Comparison of ENCODE assay signal across 17 cellular contexts in genomic region chrX:75642811-75643361, GRCh38.
"Had no signal": no experiment of that assay in that cellular context is flagged by ENCODE, and none has a peak within 500 bp of the region (broad histone marks: within the 10 kb centered on the region; RNA-seq: fewer than 3 reads in every experiment).

No MANE protein-coding gene starts in this region.

- H3K4me3 Mint-ChIP-seq: activated naive CD4-positive, alpha-beta T cell treated with anti-CD3 and anti-CD28 coated beads, Interleukin-2, amount 10 ng/mL, durations not matched to agents 7 days and 5 days; activated naive CD8-positive, alpha-beta T cell treated with anti-CD3 and anti-CD28 coated beads, Interleukin-2, amount 50 U/mL, for 24 hours; activated T-cell treated with anti-CD3 and anti-CD28 coated beads, Interleukin-2, amount 50 U/mL, for 24 hours; natural killer cell treated with Interleukin-12 subunit alpha and Interleukin-12 subunit beta and Interleukin-15 and Interleukin-18, amount 100 ng/mL, for 72 hours; stimulated activated naive CD8-positive, alpha-beta T cell treated with anti-CD3 and anti-CD28 coated beads, Interleukin-15, Interleukin-2, amounts not matched to agents 100 ng/mL and 50 ng/mL, for 24 hours had no signal

- H3K27me3 ChIP-seq: body of pancreas, cardiac muscle cell, tibial artery had no signal

- ATAC-seq: activated naive CD8-positive, alpha-beta T cell treated with anti-CD3 and anti-CD28 coated beads, Interleukin-2, amount 50 U/mL, for 24 hours; body of pancreas; heart left ventricle; left ventricle myocardium superior; natural killer cell treated with Interleukin-12 subunit alpha and Interleukin-12 subunit beta and Interleukin-15 and Interleukin-18, amount 100 ng/mL, for 72 hours had no signal

- H3K36me3 ChIP-seq: cardiac muscle cell, heart left ventricle, tibial artery, WERI-Rb-1 had no signal

- H3K36me3 Mint-ChIP-seq: activated naive CD4-positive, alpha-beta T cell treated with anti-CD3 and anti-CD28 coated beads, Interleukin-2, amount 10 ng/mL, durations not matched to agents 7 days and 5 days; natural killer cell treated with Interleukin-12 subunit alpha and Interleukin-12 subunit beta and Interleukin-15 and Interleukin-18, amount 100 ng/mL, for 72 hours had no signal

- H3K4me3 ChIP-seq: body of pancreas, cardiac muscle cell, heart left ventricle, tibial artery had no signal

- H3K27ac ChIP-seq: body of pancreas, cardiac muscle cell, epithelial cell of prostate, heart left ventricle, tibial artery, WERI-Rb-1 had no signal

- H3K9me3 Mint-ChIP-seq: activated naive CD8-positive, alpha-beta T cell treated with anti-CD3 and anti-CD28 coated beads, Interleukin-2, amount 50 U/mL, for 24 hours had no signal

- H3K4me1 Mint-ChIP-seq: activated naive CD4-positive, alpha-beta T cell treated with anti-CD3 and anti-CD28 coated beads, Interleukin-2, amount 10 ng/mL, durations not matched to agents 7 days and 5 days; activated naive CD8-positive, alpha-beta T cell treated with anti-CD3 and anti-CD28 coated beads, Interleukin-2, amount 50 U/mL, for 24 hours had no signal

- H3K27ac Mint-ChIP-seq: activated naive CD4-positive, alpha-beta T cell treated with anti-CD3 and anti-CD28 coated beads, Interleukin-2, amount 10 ng/mL, durations not matched to agents 7 days and 5 days; activated naive CD8-positive, alpha-beta T cell treated with anti-CD3 and anti-CD28 coated beads, Interleukin-2, amount 50 U/mL, for 24 hours; activated T-cell treated with anti-CD3 and anti-CD28 coated beads, Interleukin-2, amount 50 U/mL, for 24 hours; natural killer cell treated with Interleukin-12 subunit alpha and Interleukin-12 subunit beta and Interleukin-15 and Interleukin-18, amount 100 ng/mL, for 72 hours; progenitor cell of endocrine pancreas; stimulated activated naive CD8-positive, alpha-beta T cell treated with anti-CD3 and anti-CD28 coated beads, Interleukin-15, Interleukin-2, amounts not matched to agents 100 ng/mL and 50 ng/mL, for 24 hours had no signal

- DNase-seq: activated CD4-positive, CD25-positive, alpha-beta regulatory T cell treated with anti-CD3 and anti-CD28 coated beads, Interleukin-2, amount 50 U/mL, for 72 hours; activated effector memory CD4-positive, alpha-beta T cell treated with anti-CD3 and anti-CD28 coated beads, Interleukin-2, amount 50 U/mL, for 16 hours; activated naive CD4-positive, alpha-beta T cell treated with anti-CD3 and anti-CD28 coated beads, Interleukin-2, amount 10 ng/mL, durations not matched to agents 7 days and 5 days; activated naive CD8-positive, alpha-beta T cell treated with anti-CD3 and anti-CD28 coated beads, Interleukin-2, amount 50 U/mL, for 24 hours; activated T-cell treated with anti-CD3 and anti-CD28 coated beads, Interleukin-2, amount 50 U/mL, for 24 hours; body of pancreas; heart left ventricle; left ventricle myocardium superior; retina; stimulated activated CD4-positive, alpha-beta T cell treated with anti-CD3 and anti-CD28 coated beads, Interleukin-4, amount 100 ng/mL, for 1 hour; tibial artery; WERI-Rb-1 had no signal

- H3K4me1 ChIP-seq: body of pancreas, heart left ventricle, tibial artery had no signal

- H3K9me3 ChIP-seq: body of pancreas had no signal

- H3K27me3 Mint-ChIP-seq: activated naive CD4-positive, alpha-beta T cell treated with anti-CD3 and anti-CD28 coated beads, Interleukin-2, amount 10 ng/mL, durations not matched to agents 7 days and 5 days; activated naive CD8-positive, alpha-beta T cell treated with anti-CD3 and anti-CD28 coated beads, Interleukin-2, amount 50 U/mL, for 24 hours; natural killer cell treated with Interleukin-12 subunit alpha and Interleukin-12 subunit beta and Interleukin-15 and Interleukin-18, amount 100 ng/mL, for 72 hours; progenitor cell of endocrine pancreas; stimulated activated naive CD8-positive, alpha-beta T cell treated with anti-CD3 and anti-CD28 coated beads, Interleukin-15, Interleukin-2, amounts not matched to agents 100 ng/mL and 50 ng/mL, for 24 hours had no signal
